In genomic region chr1:34852677-34853217, GRCh38 we compare ENCODE assay signal across 8 cellular contexts. TPM values are rescaled to one million over a fixed set of nuclear protein-coding genes. Genes with fewer than 3 reads are reported as not detected.
A peak's percentile ranks its signal among the peaks of the same experiment; 100 is the strongest.
DNase-seq lines count a peak whose midpoint lies in the region; TF ChIP-seq lines count a peak whose summit lies in the region.

No MANE protein-coding gene starts in this region.

- H3K9me3 Mint-ChIP-seq in nephron progenitor cell = no peaks in the 10 kb centered on the region
- no peaks in the 10 kb centered on the region for H3K9me3 Mint-ChIP-seq in stimulated activated naive CD8-positive, alpha-beta T cell treated with anti-CD3 and anti-CD28 coated beads, Interleukin-15, Interleukin-2, amounts not matched to agents 100 ng/mL and 50 ng/mL, for 24 hours

- H3K27me3 Mint-ChIP-seq in nephron progenitor cell (ENCODE audit: low read depth, poor library complexity) = peaks cover 3% of the 10 kb centered on the region
- H3K27me3 Mint-ChIP-seq in stimulated activated naive CD8-positive, alpha-beta T cell treated with anti-CD3 and anti-CD28 coated beads, Interleukin-15, Interleukin-2, amounts not matched to agents 100 ng/mL and 50 ng/mL, for 24 hours = no peaks in the 10 kb centered on the region

- H3K27ac Mint-ChIP-seq in nephron progenitor cell = no peak overlapping the region
- peak overlapping the region; percentile 45 for H3K27ac Mint-ChIP-seq in stimulated activated naive CD8-positive, alpha-beta T cell treated with anti-CD3 and anti-CD28 coated beads, Interleukin-15, Interleukin-2, amounts not matched to agents 100 ng/mL and 50 ng/mL, for 24 hours

- no peaks in the 10 kb centered on the region for H3K27me3 ChIP-seq in H7 (ENCODE audit: control insufficient read depth, insufficient read depth, low read length)

- no peak overlapping the region for H3K4me3 Mint-ChIP-seq in nephron progenitor cell
- no peak overlapping the region for H3K4me3 Mint-ChIP-seq in stimulated activated naive CD8-positive, alpha-beta T cell treated with anti-CD3 and anti-CD28 coated beads, Interleukin-15, Interleukin-2, amounts not matched to agents 100 ng/mL and 50 ng/mL, for 24 hours

- H3K36me3 ChIP-seq in H7 (replicated peaks; ENCODE audit: control insufficient read depth, insufficient read depth, low read length) = peaks cover 9% of the 10 kb centered on the region

- peaks cover 29% of the 10 kb centered on the region for H3K36me3 Mint-ChIP-seq in nephron progenitor cell (ENCODE audit: low read depth)
- peaks cover 64% of the 10 kb centered on the region for H3K36me3 Mint-ChIP-seq in stimulated activated naive CD8-positive, alpha-beta T cell treated with anti-CD3 and anti-CD28 coated beads, Interleukin-15, Interleukin-2, amounts not matched to agents 100 ng/mL and 50 ng/mL, for 24 hours (ENCODE audit: low read depth)

- no peaks in the 10 kb centered on the region for H3K4me1 Mint-ChIP-seq in nephron progenitor cell
- H3K4me1 Mint-ChIP-seq in stimulated activated naive CD8-positive, alpha-beta T cell treated with anti-CD3 and anti-CD28 coated beads, Interleukin-15, Interleukin-2, amounts not matched to agents 100 ng/mL and 50 ng/mL, for 24 hours (ENCODE audit: low read depth) = peaks cover 27% of the 10 kb centered on the region

- no peak overlapping the region for H3K4me3 ChIP-seq in H7 (ENCODE audit: insufficient read depth, low read depth, low read length)
- no peak overlapping the region for H3K4me3 ChIP-seq in LNCaP clone FGC (ENCODE audit: low read depth, low read length)
- no peak overlapping the region for H3K4me3 ChIP-seq in fibroblast of pulmonary artery (replicated peaks; ENCODE audit: low read depth, low read length)

- DNase-seq in ELR (ENCODE audit: low read depth) = peak; percentile 95
- peak; percentile 91 for DNase-seq in H7
- DNase-seq in LNCaP clone FGC (ENCODE audit: low read depth) = peak; percentile 95
- peak; percentile 95 for DNase-seq in RKO (ENCODE audit: low spot score)
- peak; percentile 75 for DNase-seq in activated T-helper 1 cell treated with Interleukin-2 at 50 U/mL for 16 hours (ENCODE audit: low read depth)
- DNase-seq in fibroblast of pulmonary artery (ENCODE audit: low read depth) = peak; percentile 97
- DNase-seq in nephron progenitor cell = peak; percentile 93

- TF ChIP-seq CTCF in LNCaP clone FGC (IDR thresholded peaks at IDR 0.05; ENCODE audit: control insufficient read depth, extremely low read depth, insufficient read depth) (peak; percentile 96), fibroblast of pulmonary artery (IDR thresholded peaks at IDR 0.05; ENCODE audit: low read length, missing control alignments) (peak; percentile 97), nephron progenitor cell (IDR thresholded peaks at IDR 0.05) (peak; percentile 95)

RNA-seq across cellular contexts. Expression of gene SMIM12, which starts 6.8 kb away (rescaled TPM):
- total RNA-seq in H7 (2014; rRNA removed; shearing (Covaris generic)) = 39.8 and 55.4 TPM in 2 replicates

RNA-seq across cellular contexts. Expression of gene GJA4, which starts 59.9 kb away (rescaled TPM):
- 0.85 and 3.2 TPM in 2 replicates for total RNA-seq in H7 (2014; rRNA removed; shearing (Covaris generic))
